ENCODE assay signal across 13 cellular contexts in genomic region chr13:43676320-43676719, GRCh38.
DNase-seq lines count a peak whose midpoint lies in the region; ATAC-seq, FAIRE-seq and TF ChIP-seq lines count a peak whose summit lies in the region.
"Had no signal": no experiment of that assay in that cellular context is flagged by ENCODE, and none has a peak within 500 bp of the region (broad histone marks: within the 10 kb centered on the region; RNA-seq: fewer than 3 reads in every experiment).

No MANE protein-coding gene starts in this region.

- no peak for TF ChIP-seq POLR2A in GM12878 (IDR thresholded peaks at IDR 0.05; ENCODE audit: low read depth, low read length)

- no peak for TF ChIP-seq RAD21 in GM12878 (IDR thresholded peaks at IDR 0.05; ENCODE audit: insufficient read depth, low read depth, low read length)

- H2AFZ ChIP-seq in GM12878 (ENCODE audit: control insufficient read depth, low read depth, low read length), result no peak overlapping the region
- H2AFZ ChIP-seq: hepatocyte had no signal

- ATAC-seq in GM18870 (IDR thresholded peaks at IDR 0.05; ENCODE audit: unreplicated experiment), result peak; percentile 90
- peak; percentile 93 for ATAC-seq in GM21526 (IDR thresholded peaks at IDR 0.05; ENCODE audit: low FRiP score, unreplicated experiment)
- peak; percentile 97 for ATAC-seq in HG03064 (IDR thresholded peaks at IDR 0.05; ENCODE audit: low read depth, unreplicated experiment)
- ATAC-seq in GM12878, result peak; percentile 94
- ATAC-seq: effector memory CD8-positive, alpha-beta T cell; T-cell had no signal

- H3K4me3 ChIP-seq in GM12878, result no peak overlapping the region
- H3K4me3 ChIP-seq: hepatocyte had no signal

- TF ChIP-seq CTCF in GM12878 (IDR thresholded peaks at IDR 0.05 in 2 of 3, conservative IDR thresholded peaks at IDR 0.05 in 1 of 3; ENCODE audit: control insufficient read depth in 2 of 3, extremely low read depth in 1 of 3, insufficient read depth in 1 of 3, low read depth in 3 of 3, low read length in 3 of 3), result no peak

- SMC1A ChIA-PET in GM12878 (lab: Charles Lee; ENCODE audit: uncharacterized antibody, unreplicated experiment), result no interaction called here

- H4K20me1 ChIP-seq in GM12878 (ENCODE audit: control insufficient read depth, insufficient read depth), result no peaks in the 10 kb centered on the region

- peaks cover 15% of the 10 kb centered on the region for H3K4me1 ChIP-seq in GM12878 (ENCODE audit: control insufficient read depth, insufficient read depth, low read length)

- no peaks in the 10 kb centered on the region for H3K9me3 ChIP-seq in GM12878 (replicated peaks; ENCODE audit: control insufficient read depth, insufficient read depth, low read length)

- no peak overlapping the region for H3K9ac ChIP-seq in GM12878 (ENCODE audit: control insufficient read depth, insufficient read depth, low read length)

- CTCF ChIA-PET in GM12878 (lab: Yijun Ruan, JAX), result no interaction called here

- RAD21 ChIA-PET in GM12878 (lab: Charles Lee; ENCODE audit: unreplicated experiment), result no interaction called here

- in situ Hi-C loops in GM12878 (cut with MboI), result no loop called here

- no peak for TF ChIP-seq EP300 in GM12878 (IDR thresholded peaks at IDR 0.05; ENCODE audit: borderline replicate concordance in 1 of 2, control insufficient read depth in 1 of 2, low read depth in 2 of 2, low read length in 2 of 2)

- DNase-seq in GM12878 (ENCODE audit: low read depth, low spot score) (peak; percentile 35), COR-L47 (lab: John Stamatoyannopoulos, UW) (no peak), mesenteric fat pad (ENCODE audit: low spot score) (no peak), iPS-NIHi7 (ENCODE audit: extremely low spot score) (no peak)
- no peak for DNase-seq in activated CD8-positive, alpha-beta memory T cell treated with anti-CD3 and anti-CD28 coated beads, Interleukin-2, amount 50 U/mL, for 48 hours
- DNase-seq: effector memory CD8-positive, alpha-beta T cell; retina; T-cell had no signal

- H3K4me2 ChIP-seq in GM12878 (ENCODE audit: control insufficient read depth, insufficient read depth), result peak overlapping the region; percentile 56
- H3K4me2 ChIP-seq: hepatocyte had no signal

- no peaks in the 10 kb centered on the region for H3K27me3 ChIP-seq in GM12878 (replicated peaks in 1 of 2; ENCODE audit: control insufficient read depth in 2 of 2, insufficient read depth in 2 of 2, low read length in 1 of 2)
- H3K27me3 ChIP-seq: hepatocyte had no signal

- BruUV-seq in GM12878 (replicated peaks; lab: Mats Ljungman, UMichigan), result no TSS peak

- WGBS in GM12878 (ENCODE audit: insufficient coverage, insufficient replicate concordance, low lambda C conversion rate, missing lambda C conversion rate), result 0% methylated on average over 1 of the region's 1 CpG

- no peak overlapping the region for H3K27ac ChIP-seq in GM12878 (ENCODE audit: control insufficient read depth, insufficient read depth)
- H3K27ac ChIP-seq: hepatocyte had no signal

- H3K79me2 ChIP-seq in GM12878 (ENCODE audit: control insufficient read depth, insufficient read depth, low read length), result no peaks in the 10 kb centered on the region
- H3K79me2 ChIP-seq: hepatocyte had no signal

- FAIRE-seq in GM12878 (lab: Jason Lieb, UNC), result peak; percentile 7
- FAIRE-seq: H1 had no signal

- H3K36me3 ChIP-seq in GM12878 (ENCODE audit: control insufficient read depth in 2 of 2, insufficient read depth in 2 of 2, low read length in 1 of 2), result no peaks in the 10 kb centered on the region

- intact Hi-C loops in GM12878 (cut with micrococcal nuclease; ENCODE audit: unreplicated experiment), result no loop called here

- POLR2A ChIA-PET in GM12878 (lab: Charles Lee), result no interaction called here

TF ChIP-seq in GM12878, 131 proteins besides CTCF, POLR2A, EP300 and RAD21 (continues in another document):
- 0 out of 2 replicates have a peak, but pooled peaks have one; percentile 25 for TF ChIP-seq MTA2 (IDR thresholded peaks at IDR 0.05; ENCODE audit: low read depth)
- no peak for TF ChIP-seq CHD2 (IDR thresholded peaks at IDR 0.05; ENCODE audit: borderline replicate concordance, low read depth, low read length)
- no peak for TF ChIP-seq POLR2AphosphoS2 (IDR thresholded peaks at IDR 0.05; ENCODE audit: low read depth, low read length)
- no peak for TF ChIP-seq ZNF207 (IDR thresholded peaks at IDR 0.05; ENCODE audit: borderline replicate concordance)
- no peak for TF ChIP-seq NR2F1 (conservative IDR thresholded peaks at IDR 0.05)
- TF ChIP-seq ATF2 (IDR thresholded peaks at IDR 0.05; ENCODE audit: low read length), result peak; percentile 77
- TF ChIP-seq, protein P1, sequence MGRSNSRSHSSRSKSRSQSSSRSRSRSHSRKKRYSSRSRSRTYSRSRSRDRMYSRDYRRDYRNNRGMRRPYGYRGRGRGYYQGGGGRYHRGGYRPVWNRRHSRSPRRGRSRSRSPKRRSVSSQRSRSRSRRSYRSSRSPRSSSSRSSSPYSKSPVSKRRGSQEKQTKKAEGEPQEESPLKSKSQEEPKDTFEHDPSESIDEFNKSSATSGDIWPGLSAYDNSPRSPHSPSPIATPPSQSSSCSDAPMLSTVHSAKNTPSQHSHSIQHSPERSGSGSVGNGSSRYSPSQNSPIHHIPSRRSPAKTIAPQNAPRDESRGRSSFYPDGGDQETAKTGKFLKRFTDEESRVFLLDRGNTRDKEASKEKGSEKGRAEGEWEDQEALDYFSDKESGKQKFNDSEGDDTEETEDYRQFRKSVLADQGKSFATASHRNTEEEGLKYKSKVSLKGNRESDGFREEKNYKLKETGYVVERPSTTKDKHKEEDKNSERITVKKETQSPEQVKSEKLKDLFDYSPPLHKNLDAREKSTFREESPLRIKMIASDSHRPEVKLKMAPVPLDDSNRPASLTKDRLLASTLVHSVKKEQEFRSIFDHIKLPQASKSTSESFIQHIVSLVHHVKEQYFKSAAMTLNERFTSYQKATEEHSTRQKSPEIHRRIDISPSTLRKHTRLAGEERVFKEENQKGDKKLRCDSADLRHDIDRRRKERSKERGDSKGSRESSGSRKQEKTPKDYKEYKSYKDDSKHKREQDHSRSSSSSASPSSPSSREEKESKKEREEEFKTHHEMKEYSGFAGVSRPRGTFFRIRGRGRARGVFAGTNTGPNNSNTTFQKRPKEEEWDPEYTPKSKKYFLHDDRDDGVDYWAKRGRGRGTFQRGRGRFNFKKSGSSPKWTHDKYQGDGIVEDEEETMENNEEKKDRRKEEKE (IDR thresholded peaks at IDR 0.05), result no peak
- peak in 1 of 2 experiments; percentile 50; a peak in 1 of 4 replicates for TF ChIP-seq IKZF2 (IDR thresholded peaks at IDR 0.05)
- no peak for TF ChIP-seq NBN (IDR thresholded peaks at IDR 0.05)
- no peak for TF ChIP-seq STAT1 (conservative IDR thresholded peaks at IDR 0.05)
- no peak for TF ChIP-seq SMAD1 (IDR thresholded peaks at IDR 0.05; ENCODE audit: low read depth, partially characterized antibody)
- TF ChIP-seq ZSCAN29 (IDR thresholded peaks at IDR 0.05), result no peak
- peak; percentile 57; the same call in 1 of the 2 replicates for TF ChIP-seq PML (IDR thresholded peaks at IDR 0.05; ENCODE audit: low read length)
- TF ChIP-seq HCFC1 (IDR thresholded peaks at IDR 0.05; ENCODE audit: low read length), result no peak
- peak; percentile 89 for TF ChIP-seq MEF2A (IDR thresholded peaks at IDR 0.05; ENCODE audit: insufficient read depth, low read depth, low read length)
- no peak for TF ChIP-seq GATAD2B (conservative IDR thresholded peaks at IDR 0.05; ENCODE audit: low read depth)
- no peak for TF ChIP-seq ZZZ3 (IDR thresholded peaks at IDR 0.05; ENCODE audit: control insufficient read depth, insufficient read length, low read depth)
- no peak for TF ChIP-seq RBBP5 (conservative IDR thresholded peaks at IDR 0.05)
- TF ChIP-seq, protein P2, sequence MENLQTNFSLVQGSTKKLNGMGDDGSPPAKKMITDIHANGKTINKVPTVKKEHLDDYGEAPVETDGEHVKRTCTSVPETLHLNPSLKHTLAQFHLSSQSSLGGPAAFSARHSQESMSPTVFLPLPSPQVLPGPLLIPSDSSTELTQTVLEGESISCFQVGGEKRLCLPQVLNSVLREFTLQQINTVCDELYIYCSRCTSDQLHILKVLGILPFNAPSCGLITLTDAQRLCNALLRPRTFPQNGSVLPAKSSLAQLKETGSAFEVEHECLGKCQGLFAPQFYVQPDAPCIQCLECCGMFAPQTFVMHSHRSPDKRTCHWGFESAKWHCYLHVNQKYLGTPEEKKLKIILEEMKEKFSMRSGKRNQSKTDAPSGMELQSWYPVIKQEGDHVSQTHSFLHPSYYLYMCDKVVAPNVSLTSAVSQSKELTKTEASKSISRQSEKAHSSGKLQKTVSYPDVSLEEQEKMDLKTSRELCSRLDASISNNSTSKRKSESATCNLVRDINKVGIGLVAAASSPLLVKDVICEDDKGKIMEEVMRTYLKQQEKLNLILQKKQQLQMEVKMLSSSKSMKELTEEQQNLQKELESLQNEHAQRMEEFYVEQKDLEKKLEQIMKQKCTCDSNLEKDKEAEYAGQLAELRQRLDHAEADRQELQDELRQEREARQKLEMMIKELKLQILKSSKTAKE (IDR thresholded peaks at IDR 0.05; ENCODE audit: low read depth, poor library complexity, severe bottlenecking), result peak; percentile 47
- TF ChIP-seq ATF7 (IDR thresholded peaks at IDR 0.05; ENCODE audit: low read depth), result peak; percentile 45
- TF ChIP-seq MEF2B (IDR thresholded peaks at IDR 0.05; ENCODE audit: partially characterized antibody, poor library complexity, severe bottlenecking), result peak; percentile 64
